ENCODE assay signal across 9 cellular contexts in genomic region chrY:13478126-13478750, GRCh38. TPM values are rescaled to one million over a fixed set of nuclear protein-coding genes. Genes with fewer than 3 reads are reported as not detected.
A peak's percentile ranks its signal among the peaks of the same experiment; 100 is the strongest.
DNase-seq lines count a peak whose midpoint lies in the region; ATAC-seq and TF ChIP-seq lines count a peak whose summit lies in the region.
"Had no signal": no experiment of that assay in that cellular context is flagged by ENCODE, and none has a peak within 500 bp of the region (broad histone marks: within the 10 kb centered on the region; RNA-seq: fewer than 3 reads in every experiment).

No MANE protein-coding gene starts in this region.

- no peak for TF ChIP-seq POLR2A in spleen (IDR thresholded peaks at IDR 0.05)

- intact Hi-C loops in spleen (cut with DNase I; ENCODE audit: low total_unique reads): no loop called here

- POLR2A ChIA-PET in naive thymus-derived CD8-positive, alpha-beta T cell (lab: Charles Lee): interaction anchor here (0.6 to 3.4 kb wide), 3 partner anchors 11 to 226 kb away, joined by 3 to 23 read pairs (median 5); partner anchors contain the start of gene TMSB4Y

- no peak for TF ChIP-seq CTCF in spleen (IDR thresholded peaks at IDR 0.05 in 8 of 11, conservative IDR thresholded peaks at IDR 0.05 in 3 of 11)

- peak overlapping the region in 5 of 10 donors; percentile 95 to 100 (median 98) for H3K27ac Mint-ChIP-seq in naive thymus-derived CD8-positive, alpha-beta T cell

- peak overlapping the region in 6 of 10 donors; percentile 91 to 96 (median 95) for H3K4me3 Mint-ChIP-seq in naive thymus-derived CD8-positive, alpha-beta T cell

- no peaks in the 10 kb centered on the region for H3K27me3 Mint-ChIP-seq in naive thymus-derived CD8-positive, alpha-beta T cell

- DNase-seq in NCI-H526 treated with DMSO at 0.1 percent for 48 hours (lab: John Stamatoyannopoulos, UW) (peak; percentile 5), cerebellar cortex (ENCODE audit: low spot score) (peak; percentile 76), NCI-H82 treated with DMSO at 0.1 percent for 48 hours (lab: John Stamatoyannopoulos, UW; ENCODE audit: unreplicated experiment) (no peak), NCI-H345 (lab: John Stamatoyannopoulos, UW) (no peak), spleen (no peak)
- DNase-seq in naive thymus-derived CD8-positive, alpha-beta T cell: peak in 6 of 10 donors; percentile 31 to 76 (median 52)

- peaks cover 0 to 25% (median 0%) of the 10 kb centered on the region in 6 donors for H3K36me3 ChIP-seq in spleen

- WGBS in spleen, 5 donors: 0 to 2% (median 0%) methylated on average over 14 of the region's 14 CpGs; no CpG with 5 or more reads in 2 of the 5 donors

- H3K27me3 ChIP-seq in spleen (replicated peaks in 1 of 7): no peaks in the 10 kb centered on the region

- ATAC-seq in GM21528 (IDR thresholded peaks at IDR 0.05; ENCODE audit: low FRiP score, unreplicated experiment): peak; percentile 47
- ATAC-seq in naive thymus-derived CD8-positive, alpha-beta T cell: peak; percentile 32 to 41
- no peak for ATAC-seq in GM18861 (IDR thresholded peaks at IDR 0.05; ENCODE audit: unreplicated experiment)

- no peaks in the 10 kb centered on the region for H3K9me3 Mint-ChIP-seq in naive thymus-derived CD8-positive, alpha-beta T cell

- no peaks in the 10 kb centered on the region for H3K9me3 ChIP-seq in spleen

- H3K4me1 Mint-ChIP-seq in naive thymus-derived CD8-positive, alpha-beta T cell: peaks cover 14 to 38% (median 31%) of the 10 kb centered on the region in 4 donors

- H3K36me3 Mint-ChIP-seq in naive thymus-derived CD8-positive, alpha-beta T cell: peaks cover 0 to 39% (median 2%) of the 10 kb centered on the region in 3 donors

- peaks cover 0 to 52% (median 17%) of the 10 kb centered on the region in 6 donors for H3K4me1 ChIP-seq in spleen

- H3K27ac ChIP-seq in spleen: peak overlapping the region in 3 of 8 donors; percentile 95 to 98 (median 97)

- peak overlapping the region in 3 of 8 donors; percentile 49 to 53 (median 52) for H3K4me3 ChIP-seq in spleen

RNA-seq across cellular contexts. Expression of gene UTY, which starts 1.6 kb away (rescaled TPM):
- 10 to 100 TPM; 71.7 to 77.8 TPM for total RNA-seq in naive thymus-derived CD8-positive, alpha-beta T cell
- polyA plus RNA-seq in naive thymus-derived CD8-positive, alpha-beta T cell: not detected
- total RNA-seq in spleen: 10 to 100 TPM in 2 of 7 donors, under 1 TPM in 1, not detected in 4; 0.34 to 64.1 (median 63.5) TPM
- polyA plus RNA-seq in spleen: 1 to 10 TPM in 2 of 3 donors, under 1 TPM in 1; under 0.01 to 4.8 (median 4.2) TPM
- polyA plus RNA-seq: keratinocyte had no signal

Comparison
In these comparisons a context has a peak if more than half of its experiments do, and no peak if none do; other contexts are left out.
1. DNase-seq: peak in NCI-H526 treated with DMSO at 0.1 percent for 48 hours (single experiment), cerebellar cortex (single experiment) and naive thymus-derived CD8-positive, alpha-beta T cell (6 of 10); none in NCI-H82 treated with DMSO at 0.1 percent for 48 hours (single experiment), NCI-H345 (single experiment) and spleen (single experiment).